Comparison of ENCODE assay signal across 2 cellular contexts in genomic region chr19:54456423-54457373, GRCh38.
TF ChIP-seq lines count a peak whose summit lies in the region.

No MANE protein-coding gene starts in this region.

TF ChIP-seq in GM12891, 5 proteins besides CTCF, POLR2A, EP300 and RAD21:
- TF ChIP-seq SPI1 (IDR thresholded peaks at IDR 0.05; ENCODE audit: low read depth, low read length) (no peak), POLR2AphosphoS5 (IDR thresholded peaks at IDR 0.05; ENCODE audit: low read depth, low read length) (0 out of 2 replicates have a peak, but pooled peaks have one; percentile 8), PAX5 (IDR thresholded peaks at IDR 0.05; ENCODE audit: insufficient read depth, low read length, severe bottlenecking) (no peak), POU2F2 (IDR thresholded peaks at IDR 0.05; ENCODE audit: low read depth, low read length) (no peak), TAF1 (IDR thresholded peaks at IDR 0.05; ENCODE audit: low read depth, low read length) (no peak)

TF ChIP-seq in K562, 482 proteins besides CTCF, POLR2A, EP300 and RAD21:
- TF ChIP-seq POLR2G (IDR thresholded peaks at IDR 0.05; ENCODE audit: low read depth, low read length) = peak; percentile 64
- peak; percentile 85 for TF ChIP-seq RBM22 (IDR thresholded peaks at IDR 0.05; ENCODE audit: low read depth, low read length, poor library complexity, severe bottlenecking)
- no peak for TF ChIP-seq CSDE1 (IDR thresholded peaks at IDR 0.05)
- TF ChIP-seq RBFOX2 (IDR thresholded peaks at IDR 0.05; ENCODE audit: low read depth, low read length) = peak; percentile 69
- no peak for TF ChIP-seq ZNF639 (CRISPR knock-in tag; conservative IDR thresholded peaks at IDR 0.05 in 1 of 2, IDR thresholded peaks at IDR 0.05 in 1 of 2)
- TF ChIP-seq RERE (CRISPR knock-in tag; IDR thresholded peaks at IDR 0.05; ENCODE audit: borderline replicate concordance) = no peak
- TF ChIP-seq NKRF (IDR thresholded peaks at IDR 0.05; ENCODE audit: borderline replicate concordance) = no peak
- TF ChIP-seq ZBTB33 (CRISPR knock-in tag; IDR thresholded peaks at IDR 0.05) = peak; percentile 74
